1 cellular context compared by ENCODE assay signal in the genomic region with DNA sequence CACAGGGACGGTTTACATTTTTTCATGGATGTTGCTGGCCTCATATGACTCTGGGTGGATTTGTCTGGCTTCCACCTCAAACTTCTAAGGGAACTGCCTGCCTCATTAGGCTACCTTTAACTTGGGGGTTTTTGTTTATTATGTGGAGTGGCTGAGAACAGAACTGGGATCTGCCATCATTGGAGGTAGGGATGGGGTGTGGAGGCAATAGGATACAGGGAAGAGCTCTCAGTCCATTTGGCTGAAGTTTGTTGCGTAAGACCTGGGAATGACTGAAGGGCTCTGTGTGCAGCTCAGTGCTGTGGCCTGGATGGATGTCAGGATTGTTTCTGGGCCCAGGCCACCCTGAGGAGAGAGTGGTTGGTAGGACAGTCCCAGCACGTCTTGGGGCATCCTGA.
TF ChIP-seq lines count a peak whose summit lies in the region.

No MANE protein-coding gene starts in this region.

TF ChIP-seq in HepG2, 621 proteins besides CTCF, POLR2A, EP300 and RAD21 (continued from another document):
- TF ChIP-seq, protein P1, sequence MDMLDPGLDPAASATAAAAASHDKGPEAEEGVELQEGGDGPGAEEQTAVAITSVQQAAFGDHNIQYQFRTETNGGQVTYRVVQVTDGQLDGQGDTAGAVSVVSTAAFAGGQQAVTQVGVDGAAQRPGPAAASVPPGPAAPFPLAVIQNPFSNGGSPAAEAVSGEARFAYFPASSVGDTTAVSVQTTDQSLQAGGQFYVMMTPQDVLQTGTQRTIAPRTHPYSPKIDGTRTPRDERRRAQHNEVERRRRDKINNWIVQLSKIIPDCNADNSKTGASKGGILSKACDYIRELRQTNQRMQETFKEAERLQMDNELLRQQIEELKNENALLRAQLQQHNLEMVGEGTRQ (IDR thresholded peaks at IDR 0.05; ENCODE audit: low read depth, low read length) = no peak
- TF ChIP-seq, protein P1 (CRISPR knock-in tag; IDR thresholded peaks at IDR 0.05; ENCODE audit: borderline replicate concordance) = no peak
- TF ChIP-seq, protein P2, sequence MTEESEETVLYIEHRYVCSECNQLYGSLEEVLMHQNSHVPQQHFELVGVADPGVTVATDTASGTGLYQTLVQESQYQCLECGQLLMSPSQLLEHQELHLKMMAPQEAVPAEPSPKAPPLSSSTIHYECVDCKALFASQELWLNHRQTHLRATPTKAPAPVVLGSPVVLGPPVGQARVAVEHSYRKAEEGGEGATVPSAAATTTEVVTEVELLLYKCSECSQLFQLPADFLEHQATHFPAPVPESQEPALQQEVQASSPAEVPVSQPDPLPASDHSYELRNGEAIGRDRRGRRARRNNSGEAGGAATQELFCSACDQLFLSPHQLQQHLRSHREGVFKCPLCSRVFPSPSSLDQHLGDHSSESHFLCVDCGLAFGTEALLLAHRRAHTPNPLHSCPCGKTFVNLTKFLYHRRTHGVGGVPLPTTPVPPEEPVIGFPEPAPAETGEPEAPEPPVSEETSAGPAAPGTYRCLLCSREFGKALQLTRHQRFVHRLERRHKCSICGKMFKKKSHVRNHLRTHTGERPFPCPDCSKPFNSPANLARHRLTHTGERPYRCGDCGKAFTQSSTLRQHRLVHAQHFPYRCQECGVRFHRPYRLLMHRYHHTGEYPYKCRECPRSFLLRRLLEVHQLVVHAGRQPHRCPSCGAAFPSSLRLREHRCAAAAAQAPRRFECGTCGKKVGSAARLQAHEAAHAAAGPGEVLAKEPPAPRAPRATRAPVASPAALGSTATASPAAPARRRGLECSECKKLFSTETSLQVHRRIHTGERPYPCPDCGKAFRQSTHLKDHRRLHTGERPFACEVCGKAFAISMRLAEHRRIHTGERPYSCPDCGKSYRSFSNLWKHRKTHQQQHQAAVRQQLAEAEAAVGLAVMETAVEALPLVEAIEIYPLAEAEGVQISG (CRISPR knock-in tag; IDR thresholded peaks at IDR 0.05) = no peak
- TF ChIP-seq ZNF3 (CRISPR knock-in tag; IDR thresholded peaks at IDR 0.05) = no peak
- no peak for TF ChIP-seq HOXD1 (CRISPR knock-in tag; IDR thresholded peaks at IDR 0.05)
- 0 out of 2 replicates have a peak, but pooled peaks have one; percentile 30 for TF ChIP-seq CAMTA2 (CRISPR knock-in tag; IDR thresholded peaks at IDR 0.05; ENCODE audit: borderline replicate concordance)
- TF ChIP-seq GATAD2A (CRISPR knock-in tag; IDR thresholded peaks at IDR 0.05) = 0 out of 2 replicates have a peak, but pooled peaks have one; percentile 18
- TF ChIP-seq ZNF343 (CRISPR knock-in tag; IDR thresholded peaks at IDR 0.05) = no peak
- TF ChIP-seq, protein P3, sequence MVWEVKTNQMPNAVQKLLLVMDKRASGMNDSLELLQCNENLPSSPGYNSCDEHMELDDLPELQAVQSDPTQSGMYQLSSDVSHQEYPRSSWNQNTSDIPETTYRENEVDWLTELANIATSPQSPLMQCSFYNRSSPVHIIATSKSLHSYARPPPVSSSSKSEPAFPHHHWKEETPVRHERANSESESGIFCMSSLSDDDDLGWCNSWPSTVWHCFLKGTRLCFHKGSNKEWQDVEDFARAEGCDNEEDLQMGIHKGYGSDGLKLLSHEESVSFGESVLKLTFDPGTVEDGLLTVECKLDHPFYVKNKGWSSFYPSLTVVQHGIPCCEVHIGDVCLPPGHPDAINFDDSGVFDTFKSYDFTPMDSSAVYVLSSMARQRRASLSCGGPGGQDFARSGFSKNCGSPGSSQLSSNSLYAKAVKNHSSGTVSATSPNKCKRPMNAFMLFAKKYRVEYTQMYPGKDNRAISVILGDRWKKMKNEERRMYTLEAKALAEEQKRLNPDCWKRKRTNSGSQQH (CRISPR knock-in tag; IDR thresholded peaks at IDR 0.05; ENCODE audit: low read depth) = no peak
- peak; percentile 67; the same call in 1 of the 2 replicates for TF ChIP-seq SETDB1 (CRISPR knock-in tag; IDR thresholded peaks at IDR 0.05; ENCODE audit: borderline replicate concordance)
- 0 out of 2 replicates have a peak, but pooled peaks have one; percentile 5 for TF ChIP-seq ZFX (CRISPR knock-in tag; IDR thresholded peaks at IDR 0.05; ENCODE audit: low read depth)
- no peak for TF ChIP-seq ZSCAN30 (CRISPR knock-in tag; IDR thresholded peaks at IDR 0.05)
- no peak for TF ChIP-seq FOXK1 (CRISPR knock-in tag; IDR thresholded peaks at IDR 0.05; ENCODE audit: borderline replicate concordance, low read depth)
- no peak for TF ChIP-seq ZKSCAN8 (CRISPR knock-in tag; IDR thresholded peaks at IDR 0.05; ENCODE audit: borderline replicate concordance)
- TF ChIP-seq ZNF703 (CRISPR knock-in tag; IDR thresholded peaks at IDR 0.05; ENCODE audit: borderline replicate concordance) = no peak
- no peak for TF ChIP-seq BORCS8-MEF2B (CRISPR knock-in tag; IDR thresholded peaks at IDR 0.05)
- TF ChIP-seq NR2F2 (IDR thresholded peaks at IDR 0.05; ENCODE audit: borderline replicate concordance, low read depth) = no peak
- no peak for TF ChIP-seq LCORL (IDR thresholded peaks at IDR 0.05)
- peak; percentile 35; the same call in 1 of the 2 replicates for TF ChIP-seq LCORL (CRISPR knock-in tag; IDR thresholded peaks at IDR 0.05)
